8 cellular contexts compared by ENCODE assay signal in genomic region chr20:59403261-59403961, GRCh38.
A peak's percentile ranks its signal among the peaks of the same experiment; 100 is the strongest.
DNase-seq lines count a peak whose midpoint lies in the region; ATAC-seq and TF ChIP-seq lines count a peak whose summit lies in the region.

No MANE protein-coding gene starts in this region.

- peaks cover 5% of the 10 kb centered on the region for H3K27me3 Mint-ChIP-seq in activated T-helper 1 cell treated with anti-CD3 and anti-CD28 coated beads, Interleukin-12 subunit alpha, Interleukin-12 subunit beta, Interleukin-2, Interleukin-4 antibody, amounts not matched to agents 30 ng/mL and 10 ng/mL and 1 ng/mL, durations not matched to agents 14 hours and 24 hours and 36 hours (ENCODE audit: insufficient read depth)

- ATAC-seq in foreskin keratinocyte, result peak; percentile 56
- ATAC-seq in thoracic aorta (ENCODE audit: insufficient number of reproducible peaks, low FRiP score, low read depth), result no peak
- ATAC-seq in HG02798 (IDR thresholded peaks at IDR 0.05; ENCODE audit: poor library complexity, unreplicated experiment), result no peak

- H3K36me3 ChIP-seq in NT2/D1 (ENCODE audit: insufficient read depth, insufficient read length, low read length) (no peaks in the 10 kb centered on the region), osteoblast (ENCODE audit: insufficient read depth, low read length) (no peaks in the 10 kb centered on the region), thoracic aorta (no peaks in the 10 kb centered on the region)

- H3K9ac ChIP-seq in NT2/D1 (ENCODE audit: insufficient read length, low read depth), result peak overlapping the region; percentile 71

- H4K20me1 ChIP-seq in osteoblast (ENCODE audit: insufficient read depth, low read length), result no peaks in the 10 kb centered on the region

- H3K9me3 ChIP-seq in NT2/D1 (ENCODE audit: insufficient read depth, low read length), result no peaks in the 10 kb centered on the region
- H3K9me3 ChIP-seq in osteoblast (ENCODE audit: low read depth, low read length), result no peaks in the 10 kb centered on the region
- no peaks in the 10 kb centered on the region for H3K9me3 ChIP-seq in thoracic aorta

- H3K27ac Mint-ChIP-seq in activated T-helper 1 cell treated with anti-CD3 and anti-CD28 coated beads, Interleukin-12 subunit alpha, Interleukin-12 subunit beta, Interleukin-2, Interleukin-4 antibody, amounts not matched to agents 30 ng/mL and 10 ng/mL and 1 ng/mL, durations not matched to agents 14 hours and 24 hours and 36 hours, result no peak overlapping the region

- H3K4me2 ChIP-seq in osteoblast (ENCODE audit: insufficient read depth, low read length), result no peak overlapping the region

- H3K27me3 ChIP-seq in NT2/D1 (ENCODE audit: insufficient read depth, insufficient read length) (peaks cover 37% of the 10 kb centered on the region), foreskin keratinocyte (peaks cover 61% of the 10 kb centered on the region), osteoblast (ENCODE audit: insufficient read depth, low read length) (peaks cover 35% of the 10 kb centered on the region), thoracic aorta (replicated peaks; ENCODE audit: insufficient read depth) (peaks cover 13% of the 10 kb centered on the region)

- H3K4me3 Mint-ChIP-seq in activated T-helper 1 cell treated with anti-CD3 and anti-CD28 coated beads, Interleukin-12 subunit alpha, Interleukin-12 subunit beta, Interleukin-2, Interleukin-4 antibody, amounts not matched to agents 30 ng/mL and 10 ng/mL and 1 ng/mL, durations not matched to agents 14 hours and 24 hours and 36 hours, result peak overlapping the region; percentile 45

- no peak overlapping the region for H2AFZ ChIP-seq in osteoblast (ENCODE audit: low read length)

- H3K9me3 Mint-ChIP-seq in activated T-helper 1 cell treated with anti-CD3 and anti-CD28 coated beads, Interleukin-12 subunit alpha, Interleukin-12 subunit beta, Interleukin-2, Interleukin-4 antibody, amounts not matched to agents 30 ng/mL and 10 ng/mL and 1 ng/mL, durations not matched to agents 14 hours and 24 hours and 36 hours, result no peaks in the 10 kb centered on the region

- intact Hi-C loops in activated T-helper 1 cell treated with anti-CD3 and anti-CD28 coated beads, Interleukin-12 subunit alpha, Interleukin-12 subunit beta, Interleukin-2, Interleukin-4 antibody, amounts not matched to agents 30 ng/mL and 10 ng/mL and 1 ng/mL, durations not matched to agents 14 hours and 24 hours and 36 hours (cut with micrococcal nuclease), result loop anchor here (1.0 to 5.0 kb wide), 3 partner anchors 181 to 533 kb away; no protein-coding TSS in a partner anchor

- H3K4me3 ChIP-seq in NT2/D1 (ENCODE audit: insufficient read length, low read depth) (peak overlapping the region; percentile 46), osteoblast (ENCODE audit: insufficient read depth, low read length) (no peak overlapping the region), thoracic aorta (peak overlapping the region; percentile 16)

- H3K79me2 ChIP-seq in osteoblast (ENCODE audit: insufficient read depth, low read length), result no peaks in the 10 kb centered on the region

- TF ChIP-seq CTCF in foreskin keratinocyte (conservative IDR thresholded peaks at IDR 0.05) (peak; percentile 83), osteoblast (IDR thresholded peaks at IDR 0.05; ENCODE audit: extremely low read depth, low read depth, low read length) (peak; percentile 65), thoracic aorta (IDR thresholded peaks at IDR 0.05) (peak; percentile 84)

- H3K4me1 Mint-ChIP-seq in activated T-helper 1 cell treated with anti-CD3 and anti-CD28 coated beads, Interleukin-12 subunit alpha, Interleukin-12 subunit beta, Interleukin-2, Interleukin-4 antibody, amounts not matched to agents 30 ng/mL and 10 ng/mL and 1 ng/mL, durations not matched to agents 14 hours and 24 hours and 36 hours (ENCODE audit: low read depth), result no peaks in the 10 kb centered on the region

- H3K36me3 Mint-ChIP-seq in activated T-helper 1 cell treated with anti-CD3 and anti-CD28 coated beads, Interleukin-12 subunit alpha, Interleukin-12 subunit beta, Interleukin-2, Interleukin-4 antibody, amounts not matched to agents 30 ng/mL and 10 ng/mL and 1 ng/mL, durations not matched to agents 14 hours and 24 hours and 36 hours (ENCODE audit: low read depth), result no peaks in the 10 kb centered on the region

- peak; percentile 20 to 31 for DNase-seq in NCI-H187 (lab: John Stamatoyannopoulos, UW)
- no peak for DNase-seq in NCI-H187 treated with DMSO at 0.1 percent for 48 hours (lab: John Stamatoyannopoulos, UW)
- DNase-seq in NT2/D1 (ENCODE audit: low read depth, low spot score), result no peak
- DNase-seq in activated T-helper 1 cell treated with anti-CD3 and anti-CD28 coated beads, Interleukin-12 subunit alpha, Interleukin-12 subunit beta, Interleukin-2, Interleukin-4 antibody, amounts not matched to agents 30 ng/mL and 10 ng/mL and 1 ng/mL, durations not matched to agents 14 hours and 24 hours and 36 hours (ENCODE audit: low spot score), result peak; percentile 54
- no peak for DNase-seq in foreskin keratinocyte
- DNase-seq in osteoblast (ENCODE audit: insufficient read length, low spot score, missing footprints), result peak; percentile 90
- DNase-seq in thoracic aorta (ENCODE audit: low spot score), result no peak

- no peak overlapping the region for H3K27ac ChIP-seq in foreskin keratinocyte
- H3K27ac ChIP-seq in osteoblast (ENCODE audit: low read depth, low read length), result no peak overlapping the region
- H3K27ac ChIP-seq in thoracic aorta, result no peak overlapping the region

- H3K4me1 ChIP-seq in NT2/D1 (ENCODE audit: insufficient read depth, insufficient read length) (peaks cover 7% of the 10 kb centered on the region), foreskin keratinocyte (no peaks in the 10 kb centered on the region), osteoblast (ENCODE audit: insufficient read depth, low read length) (no peaks in the 10 kb centered on the region), thoracic aorta (ENCODE audit: control insufficient read depth in 1 of 2, low read depth in 2 of 2) (peaks cover 0 to 8% of the 10 kb centered on the region in 2 donors)

Comparison
In these comparisons a context has a peak if more than half of its experiments do, and no peak if none do; other contexts are left out.
1. DNase-seq: peak in NCI-H187 (2 of 2), activated T-helper 1 cell treated with anti-CD3 and anti-CD28 coated beads, Interleukin-12 subunit alpha, Interleukin-12 subunit beta, Interleukin-2, Interleukin-4 antibody, amounts not matched to agents 30 ng/mL and 10 ng/mL and 1 ng/mL, durations not matched to agents 14 hours and 24 hours and 36 hours (single experiment) and osteoblast (single experiment); none in NCI-H187 treated with DMSO at 0.1 percent for 48 hours (single experiment), NT2/D1 (single experiment), foreskin keratinocyte (0 of 2) and thoracic aorta (single experiment).
2. Peak in every context shown above with its lines, with median percentiles within 50 percentile points of each other: CTCF ChIP-seq.